Comparison of ENCODE assay signal across 1 cellular context in genomic region chr11:798093-798713, GRCh38.
TF ChIP-seq lines count a peak whose summit lies in the region.

Gene SLC25A22 (minus strand): TSS chr11:798281. CDS start chr11:795006, 3,275 bp downstream.

TF ChIP-seq in K562, 482 proteins besides CTCF, POLR2A, EP300 and RAD21 (continued from another document and continues in another):
- TF ChIP-seq ZBTB11 (CRISPR knock-in tag; IDR thresholded peaks at IDR 0.05) (peak in 1 of 3 experiments; percentile 64; a peak in 1 of 6 replicates), PKNOX1 (IDR thresholded peaks at IDR 0.05) (no peak), SIX5 (IDR thresholded peaks at IDR 0.05; ENCODE audit: borderline replicate concordance in 1 of 2, insufficient read depth in 1 of 2, low read depth in 1 of 2, low read length in 2 of 2) (no peak), SRSF1 (IDR thresholded peaks at IDR 0.05; ENCODE audit: low read depth, low read length) (no peak), CCNT2 (IDR thresholded peaks at IDR 0.05; ENCODE audit: borderline replicate concordance, extremely low read depth, insufficient read length, low read depth, low read length) (peak; percentile 68), ZNF311 (CRISPR knock-in tag; IDR thresholded peaks at IDR 0.05) (no peak), CGGBP1 (CRISPR knock-in tag; IDR thresholded peaks at IDR 0.05) (no peak), ELK1 (CRISPR knock-in tag; IDR thresholded peaks at IDR 0.05) (no peak), ZNF551 (CRISPR knock-in tag; IDR thresholded peaks at IDR 0.05) (no peak), SRSF3 (IDR thresholded peaks at IDR 0.05; ENCODE audit: insufficient read depth, low read length) (no peak), CEBPG (CRISPR knock-in tag; IDR thresholded peaks at IDR 0.05) (no peak), CEBPG (tag; conservative IDR thresholded peaks at IDR 0.05 in 1 of 2, IDR thresholded peaks at IDR 0.05 in 1 of 2) (no peak), E2F8 (IDR thresholded peaks at IDR 0.05; ENCODE audit: low read depth, partially characterized antibody) (no peak), MCM5 (IDR thresholded peaks at IDR 0.05; ENCODE audit: low read depth) (no peak), SMAD4 (CRISPR knock-in tag; conservative IDR thresholded peaks at IDR 0.05) (peak; percentile 53; the same call in 1 of the 2 replicates), PHF8 (IDR thresholded peaks at IDR 0.05; ENCODE audit: borderline replicate concordance, low read length) (peak; percentile 42; the same call in 1 of the 2 replicates), PHB2 (IDR thresholded peaks at IDR 0.05; ENCODE audit: low read depth) (no peak), ZNF695 (CRISPR knock-in tag; IDR thresholded peaks at IDR 0.05) (no peak), NR2C2 (CRISPR knock-in tag; IDR thresholded peaks at IDR 0.05) (no peak), NR2C2 (tag; IDR thresholded peaks at IDR 0.05) (no peak), FOXJ3 (CRISPR knock-in tag; IDR thresholded peaks at IDR 0.05) (no peak), MXD1 (CRISPR knock-in tag; IDR thresholded peaks at IDR 0.05; ENCODE audit: borderline replicate concordance, poor library complexity, severe bottlenecking) (no peak), U2AF2 (optimal IDR thresholded peaks at IDR 0.05; ENCODE audit: low read depth, low read length) (no peak), ZNF184 (CRISPR knock-in tag; IDR thresholded peaks at IDR 0.05) (no peak), ZNF764 (CRISPR knock-in tag; IDR thresholded peaks at IDR 0.05; ENCODE audit: low read depth) (no peak), ETV5 (CRISPR knock-in tag; IDR thresholded peaks at IDR 0.05; ENCODE audit: low read depth) (no peak), MYC (IDR thresholded peaks at IDR 0.05; ENCODE audit: low read depth, low read length) (peak; percentile 63), MYC (CRISPR knock-in tag; IDR thresholded peaks at IDR 0.05; ENCODE audit: borderline replicate concordance, low read depth) (no peak), ZNF217 (CRISPR knock-in tag; IDR thresholded peaks at IDR 0.05) (no peak), MTA1 (IDR thresholded peaks at IDR 0.05; ENCODE audit: borderline replicate concordance) (0 out of 2 replicates have a peak, but pooled peaks have one; percentile 26), HMGXB4 (CRISPR knock-in tag; IDR thresholded peaks at IDR 0.05) (0 out of 2 replicates have a peak, but pooled peaks have one; percentile 77), RB1 (IDR thresholded peaks at IDR 0.05; ENCODE audit: low read depth) (peak; percentile 95), TGIF2 (CRISPR knock-in tag; IDR thresholded peaks at IDR 0.05) (no peak), ESRRB (CRISPR knock-in tag; IDR thresholded peaks at IDR 0.05; ENCODE audit: borderline replicate concordance) (no peak), MED1 (CRISPR knock-in tag; IDR thresholded peaks at IDR 0.05; ENCODE audit: borderline replicate concordance) (0 out of 2 replicates have a peak, but pooled peaks have one; percentile 13), ZNF79 (CRISPR knock-in tag; IDR thresholded peaks at IDR 0.05; ENCODE audit: low read depth) (no peak), SIN3B (IDR thresholded peaks at IDR 0.05; ENCODE audit: low read depth) (peak; percentile 50; the same call in 1 of the 2 replicates), HDAC8 (tag; IDR thresholded peaks at IDR 0.05) (no peak), NFRKB (IDR thresholded peaks at IDR 0.05; ENCODE audit: low read depth) (no peak), BRF1 (IDR thresholded peaks at IDR 0.05; ENCODE audit: borderline replicate concordance, extremely low read depth, insufficient read length) (no peak), NCOA6 (IDR thresholded peaks at IDR 0.05) (no peak), XRCC4 (IDR thresholded peaks at IDR 0.05; ENCODE audit: extremely low read depth, insufficient read depth, insufficient read length) (no peak), PTTG1 (tag; IDR thresholded peaks at IDR 0.05; ENCODE audit: low read depth) (no peak), TBL1XR1 (IDR thresholded peaks at IDR 0.05; ENCODE audit: low read length in 2 of 2) (no peak), CBX2 (IDR thresholded peaks at IDR 0.05; ENCODE audit: insufficient read depth, low read length, poor library complexity, severe bottlenecking) (no peak), TFAM (CRISPR knock-in tag; conservative IDR thresholded peaks at IDR 0.05) (no peak), AFF4 (CRISPR knock-in tag; IDR thresholded peaks at IDR 0.05) (0 out of 2 replicates have a peak, but pooled peaks have one; percentile 31), TEAD4 (IDR thresholded peaks at IDR 0.05; ENCODE audit: low read length) (no peak), TEAD4 (CRISPR knock-in tag; IDR thresholded peaks at IDR 0.05; ENCODE audit: borderline replicate concordance) (no peak), ZC3H4 (CRISPR knock-in tag; IDR thresholded peaks at IDR 0.05; ENCODE audit: borderline replicate concordance) (no peak), ZNF253 (CRISPR knock-in tag; conservative IDR thresholded peaks at IDR 0.05) (no peak), ZNF644 (tag; IDR thresholded peaks at IDR 0.05; ENCODE audit: low read depth) (no peak), SREBF1 (IDR thresholded peaks at IDR 0.05; ENCODE audit: borderline replicate concordance, low read depth, low read length) (no peak), ZNF766 (CRISPR knock-in tag; conservative IDR thresholded peaks at IDR 0.05) (peak; percentile 80), LARP7 (IDR thresholded peaks at IDR 0.05) (no peak)
